1 cellular context compared by ENCODE assay signal in the genomic region with DNA sequence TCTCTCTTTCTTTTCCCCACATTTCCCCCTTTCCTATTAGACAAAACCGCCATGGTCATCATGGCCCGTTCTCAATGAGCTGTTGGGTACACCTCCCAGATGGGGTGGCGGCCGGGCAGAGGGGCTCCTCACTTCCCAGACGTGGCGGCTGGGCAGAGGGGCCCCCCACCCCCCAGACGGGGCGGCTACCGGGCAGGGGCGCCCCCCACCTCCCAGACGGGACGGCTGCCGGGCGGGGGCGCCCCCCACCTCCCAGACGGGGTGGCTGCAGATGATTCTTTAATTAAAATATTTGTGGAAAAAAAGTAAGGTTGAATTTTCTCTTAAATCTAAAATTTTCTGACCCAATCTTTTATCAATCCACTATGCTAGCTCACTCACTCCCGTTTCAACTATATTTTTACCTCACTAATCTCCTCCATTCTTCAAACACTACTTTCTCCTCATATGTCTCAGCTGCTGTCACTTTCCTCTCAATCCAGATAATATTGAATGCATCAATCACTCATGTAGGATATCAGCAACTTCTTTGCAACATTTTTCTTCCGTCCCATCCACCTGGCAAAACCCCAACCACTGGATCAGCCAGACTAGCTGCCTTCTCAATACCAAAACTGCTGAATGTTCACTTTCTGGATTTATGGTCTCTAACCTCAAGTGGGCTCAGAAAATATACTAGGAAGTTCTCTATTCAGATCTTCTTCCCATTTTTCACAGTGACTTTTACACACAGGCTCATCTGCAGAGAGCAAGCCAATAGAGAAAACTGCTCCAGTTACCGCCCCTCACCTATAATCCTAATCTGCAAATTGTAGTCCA.
A peak's percentile ranks its signal among the peaks of the same experiment; 100 is the strongest.
TF ChIP-seq lines count a peak whose summit lies in the region.

No MANE protein-coding gene starts in this region.

TF ChIP-seq in K562, 482 proteins besides CTCF, POLR2A, EP300 and RAD21 (continued from another document and continues in another):
- TF ChIP-seq POLR3A (IDR thresholded peaks at IDR 0.05; ENCODE audit: borderline replicate concordance, extremely low read depth, insufficient read depth, insufficient read length) (no peak), MYNN (IDR thresholded peaks at IDR 0.05) (no peak), MYNN (CRISPR knock-in tag; IDR thresholded peaks at IDR 0.05) (no peak), TAF15 (IDR thresholded peaks at IDR 0.05; ENCODE audit: low read depth, low read length) (no peak), RBM17 (IDR thresholded peaks at IDR 0.05; ENCODE audit: borderline replicate concordance, low read depth, low read length) (no peak), CBX2 (IDR thresholded peaks at IDR 0.05; ENCODE audit: insufficient read depth, low read length, poor library complexity, severe bottlenecking) (no peak), JUND (IDR thresholded peaks at IDR 0.05; ENCODE audit: borderline replicate concordance, low read depth, low read length) (no peak), JUND (tag; IDR thresholded peaks at IDR 0.05; ENCODE audit: borderline replicate concordance, low read depth, low read length) (no peak), MXI1 (IDR thresholded peaks at IDR 0.05; ENCODE audit: low read depth, low read length) (no peak), NFIC (IDR thresholded peaks at IDR 0.05) (0 out of 2 replicates have a peak, but pooled peaks have one; percentile 15), SMAD4 (CRISPR knock-in tag; conservative IDR thresholded peaks at IDR 0.05) (0 out of 2 replicates have a peak, but pooled peaks have one; percentile 4), GABPB1 (CRISPR knock-in tag; IDR thresholded peaks at IDR 0.05) (no peak), HDGF (IDR thresholded peaks at IDR 0.05) (no peak), ZNF184 (CRISPR knock-in tag; IDR thresholded peaks at IDR 0.05) (no peak), SRSF1 (IDR thresholded peaks at IDR 0.05; ENCODE audit: low read depth, low read length) (no peak), PHB (CRISPR knock-in tag; IDR thresholded peaks at IDR 0.05) (no peak), PRMT5 (CRISPR knock-in tag; IDR thresholded peaks at IDR 0.05) (no peak), SRSF9 (IDR thresholded peaks at IDR 0.05; ENCODE audit: borderline replicate concordance, low read depth, low read length) (no peak), ZNF780A (CRISPR knock-in tag; IDR thresholded peaks at IDR 0.05) (no peak), LEF1 (IDR thresholded peaks at IDR 0.05) (no peak)
- TF ChIP-seq, protein P1, sequence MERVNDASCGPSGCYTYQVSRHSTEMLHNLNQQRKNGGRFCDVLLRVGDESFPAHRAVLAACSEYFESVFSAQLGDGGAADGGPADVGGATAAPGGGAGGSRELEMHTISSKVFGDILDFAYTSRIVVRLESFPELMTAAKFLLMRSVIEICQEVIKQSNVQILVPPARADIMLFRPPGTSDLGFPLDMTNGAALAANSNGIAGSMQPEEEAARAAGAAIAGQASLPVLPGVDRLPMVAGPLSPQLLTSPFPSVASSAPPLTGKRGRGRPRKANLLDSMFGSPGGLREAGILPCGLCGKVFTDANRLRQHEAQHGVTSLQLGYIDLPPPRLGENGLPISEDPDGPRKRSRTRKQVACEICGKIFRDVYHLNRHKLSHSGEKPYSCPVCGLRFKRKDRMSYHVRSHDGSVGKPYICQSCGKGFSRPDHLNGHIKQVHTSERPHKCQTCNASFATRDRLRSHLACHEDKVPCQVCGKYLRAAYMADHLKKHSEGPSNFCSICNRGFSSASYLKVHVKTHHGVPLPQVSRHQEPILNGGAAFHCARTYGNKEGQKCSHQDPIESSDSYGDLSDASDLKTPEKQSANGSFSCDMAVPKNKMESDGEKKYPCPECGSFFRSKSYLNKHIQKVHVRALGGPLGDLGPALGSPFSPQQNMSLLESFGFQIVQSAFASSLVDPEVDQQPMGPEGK (CRISPR knock-in tag; IDR thresholded peaks at IDR 0.05; ENCODE audit: borderline replicate concordance): no peak
- TF ChIP-seq, protein P2, sequence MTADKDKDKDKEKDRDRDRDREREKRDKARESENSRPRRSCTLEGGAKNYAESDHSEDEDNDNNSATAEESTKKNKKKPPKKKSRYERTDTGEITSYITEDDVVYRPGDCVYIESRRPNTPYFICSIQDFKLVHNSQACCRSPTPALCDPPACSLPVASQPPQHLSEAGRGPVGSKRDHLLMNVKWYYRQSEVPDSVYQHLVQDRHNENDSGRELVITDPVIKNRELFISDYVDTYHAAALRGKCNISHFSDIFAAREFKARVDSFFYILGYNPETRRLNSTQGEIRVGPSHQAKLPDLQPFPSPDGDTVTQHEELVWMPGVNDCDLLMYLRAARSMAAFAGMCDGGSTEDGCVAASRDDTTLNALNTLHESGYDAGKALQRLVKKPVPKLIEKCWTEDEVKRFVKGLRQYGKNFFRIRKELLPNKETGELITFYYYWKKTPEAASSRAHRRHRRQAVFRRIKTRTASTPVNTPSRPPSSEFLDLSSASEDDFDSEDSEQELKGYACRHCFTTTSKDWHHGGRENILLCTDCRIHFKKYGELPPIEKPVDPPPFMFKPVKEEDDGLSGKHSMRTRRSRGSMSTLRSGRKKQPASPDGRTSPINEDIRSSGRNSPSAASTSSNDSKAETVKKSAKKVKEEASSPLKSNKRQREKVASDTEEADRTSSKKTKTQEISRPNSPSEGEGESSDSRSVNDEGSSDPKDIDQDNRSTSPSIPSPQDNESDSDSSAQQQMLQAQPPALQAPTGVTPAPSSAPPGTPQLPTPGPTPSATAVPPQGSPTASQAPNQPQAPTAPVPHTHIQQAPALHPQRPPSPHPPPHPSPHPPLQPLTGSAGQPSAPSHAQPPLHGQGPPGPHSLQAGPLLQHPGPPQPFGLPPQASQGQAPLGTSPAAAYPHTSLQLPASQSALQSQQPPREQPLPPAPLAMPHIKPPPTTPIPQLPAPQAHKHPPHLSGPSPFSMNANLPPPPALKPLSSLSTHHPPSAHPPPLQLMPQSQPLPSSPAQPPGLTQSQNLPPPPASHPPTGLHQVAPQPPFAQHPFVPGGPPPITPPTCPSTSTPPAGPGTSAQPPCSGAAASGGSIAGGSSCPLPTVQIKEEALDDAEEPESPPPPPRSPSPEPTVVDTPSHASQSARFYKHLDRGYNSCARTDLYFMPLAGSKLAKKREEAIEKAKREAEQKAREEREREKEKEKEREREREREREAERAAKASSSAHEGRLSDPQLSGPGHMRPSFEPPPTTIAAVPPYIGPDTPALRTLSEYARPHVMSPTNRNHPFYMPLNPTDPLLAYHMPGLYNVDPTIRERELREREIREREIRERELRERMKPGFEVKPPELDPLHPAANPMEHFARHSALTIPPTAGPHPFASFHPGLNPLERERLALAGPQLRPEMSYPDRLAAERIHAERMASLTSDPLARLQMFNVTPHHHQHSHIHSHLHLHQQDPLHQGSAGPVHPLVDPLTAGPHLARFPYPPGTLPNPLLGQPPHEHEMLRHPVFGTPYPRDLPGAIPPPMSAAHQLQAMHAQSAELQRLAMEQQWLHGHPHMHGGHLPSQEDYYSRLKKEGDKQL (CRISPR knock-in tag; IDR thresholded peaks at IDR 0.05; ENCODE audit: borderline replicate concordance): no peak
- TF ChIP-seq, protein P3, sequence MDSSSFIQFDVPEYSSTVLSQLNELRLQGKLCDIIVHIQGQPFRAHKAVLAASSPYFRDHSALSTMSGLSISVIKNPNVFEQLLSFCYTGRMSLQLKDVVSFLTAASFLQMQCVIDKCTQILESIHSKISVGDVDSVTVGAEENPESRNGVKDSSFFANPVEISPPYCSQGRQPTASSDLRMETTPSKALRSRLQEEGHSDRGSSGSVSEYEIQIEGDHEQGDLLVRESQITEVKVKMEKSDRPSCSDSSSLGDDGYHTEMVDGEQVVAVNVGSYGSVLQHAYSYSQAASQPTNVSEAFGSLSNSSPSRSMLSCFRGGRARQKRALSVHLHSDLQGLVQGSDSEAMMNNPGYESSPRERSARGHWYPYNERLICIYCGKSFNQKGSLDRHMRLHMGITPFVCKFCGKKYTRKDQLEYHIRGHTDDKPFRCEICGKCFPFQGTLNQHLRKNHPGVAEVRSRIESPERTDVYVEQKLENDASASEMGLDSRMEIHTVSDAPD (CRISPR knock-in tag; IDR thresholded peaks at IDR 0.05): no peak
- TF ChIP-seq, protein P4, sequence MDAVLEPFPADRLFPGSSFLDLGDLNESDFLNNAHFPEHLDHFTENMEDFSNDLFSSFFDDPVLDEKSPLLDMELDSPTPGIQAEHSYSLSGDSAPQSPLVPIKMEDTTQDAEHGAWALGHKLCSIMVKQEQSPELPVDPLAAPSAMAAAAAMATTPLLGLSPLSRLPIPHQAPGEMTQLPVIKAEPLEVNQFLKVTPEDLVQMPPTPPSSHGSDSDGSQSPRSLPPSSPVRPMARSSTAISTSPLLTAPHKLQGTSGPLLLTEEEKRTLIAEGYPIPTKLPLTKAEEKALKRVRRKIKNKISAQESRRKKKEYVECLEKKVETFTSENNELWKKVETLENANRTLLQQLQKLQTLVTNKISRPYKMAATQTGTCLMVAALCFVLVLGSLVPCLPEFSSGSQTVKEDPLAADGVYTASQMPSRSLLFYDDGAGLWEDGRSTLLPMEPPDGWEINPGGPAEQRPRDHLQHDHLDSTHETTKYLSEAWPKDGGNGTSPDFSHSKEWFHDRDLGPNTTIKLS (IDR thresholded peaks at IDR 0.05; ENCODE audit: borderline replicate concordance, low read depth): no peak
- TF ChIP-seq, protein P5, sequence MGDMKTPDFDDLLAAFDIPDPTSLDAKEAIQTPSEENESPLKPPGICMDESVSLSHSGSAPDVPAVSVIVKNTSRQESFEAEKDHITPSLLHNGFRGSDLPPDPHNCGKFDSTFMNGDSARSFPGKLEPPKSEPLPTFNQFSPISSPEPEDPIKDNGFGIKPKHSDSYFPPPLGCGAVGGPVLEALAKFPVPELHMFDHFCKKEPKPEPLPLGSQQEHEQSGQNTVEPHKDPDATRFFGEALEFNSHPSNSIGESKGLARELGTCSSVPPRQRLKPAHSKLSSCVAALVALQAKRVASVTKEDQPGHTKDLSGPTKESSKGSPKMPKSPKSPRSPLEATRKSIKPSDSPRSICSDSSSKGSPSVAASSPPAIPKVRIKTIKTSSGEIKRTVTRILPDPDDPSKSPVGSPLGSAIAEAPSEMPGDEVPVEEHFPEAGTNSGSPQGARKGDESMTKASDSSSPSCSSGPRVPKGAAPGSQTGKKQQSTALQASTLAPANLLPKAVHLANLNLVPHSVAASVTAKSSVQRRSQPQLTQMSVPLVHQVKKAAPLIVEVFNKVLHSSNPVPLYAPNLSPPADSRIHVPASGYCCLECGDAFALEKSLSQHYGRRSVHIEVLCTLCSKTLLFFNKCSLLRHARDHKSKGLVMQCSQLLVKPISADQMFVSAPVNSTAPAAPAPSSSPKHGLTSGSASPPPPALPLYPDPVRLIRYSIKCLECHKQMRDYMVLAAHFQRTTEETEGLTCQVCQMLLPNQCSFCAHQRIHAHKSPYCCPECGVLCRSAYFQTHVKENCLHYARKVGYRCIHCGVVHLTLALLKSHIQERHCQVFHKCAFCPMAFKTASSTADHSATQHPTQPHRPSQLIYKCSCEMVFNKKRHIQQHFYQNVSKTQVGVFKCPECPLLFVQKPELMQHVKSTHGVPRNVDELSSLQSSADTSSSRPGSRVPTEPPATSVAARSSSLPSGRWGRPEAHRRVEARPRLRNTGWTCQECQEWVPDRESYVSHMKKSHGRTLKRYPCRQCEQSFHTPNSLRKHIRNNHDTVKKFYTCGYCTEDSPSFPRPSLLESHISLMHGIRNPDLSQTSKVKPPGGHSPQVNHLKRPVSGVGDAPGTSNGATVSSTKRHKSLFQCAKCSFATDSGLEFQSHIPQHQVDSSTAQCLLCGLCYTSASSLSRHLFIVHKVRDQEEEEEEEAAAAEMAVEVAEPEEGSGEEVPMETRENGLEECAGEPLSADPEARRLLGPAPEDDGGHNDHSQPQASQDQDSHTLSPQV (IDR thresholded peaks at IDR 0.05): peak; percentile 43; the same call in 1 of the 2 replicates
- TF ChIP-seq, protein P6, sequence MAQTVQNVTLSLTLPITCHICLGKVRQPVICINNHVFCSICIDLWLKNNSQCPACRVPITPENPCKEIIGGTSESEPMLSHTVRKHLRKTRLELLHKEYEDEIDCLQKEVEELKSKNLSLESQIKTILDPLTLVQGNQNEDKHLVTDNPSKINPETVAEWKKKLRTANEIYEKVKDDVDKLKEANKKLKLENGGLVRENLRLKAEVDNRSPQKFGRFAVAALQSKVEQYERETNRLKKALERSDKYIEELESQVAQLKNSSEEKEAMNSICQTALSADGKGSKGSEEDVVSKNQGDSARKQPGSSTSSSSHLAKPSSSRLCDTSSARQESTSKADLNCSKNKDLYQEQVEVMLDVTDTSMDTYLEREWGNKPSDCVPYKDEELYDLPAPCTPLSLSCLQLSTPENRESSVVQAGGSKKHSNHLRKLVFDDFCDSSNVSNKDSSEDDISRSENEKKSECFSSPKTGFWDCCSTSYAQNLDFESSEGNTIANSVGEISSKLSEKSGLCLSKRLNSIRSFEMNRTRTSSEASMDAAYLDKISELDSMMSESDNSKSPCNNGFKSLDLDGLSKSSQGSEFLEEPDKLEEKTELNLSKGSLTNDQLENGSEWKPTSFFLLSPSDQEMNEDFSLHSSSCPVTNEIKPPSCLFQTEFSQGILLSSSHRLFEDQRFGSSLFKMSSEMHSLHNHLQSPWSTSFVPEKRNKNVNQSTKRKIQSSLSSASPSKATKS (CRISPR knock-in tag; IDR thresholded peaks at IDR 0.05): no peak
- TF ChIP-seq, protein P7, sequence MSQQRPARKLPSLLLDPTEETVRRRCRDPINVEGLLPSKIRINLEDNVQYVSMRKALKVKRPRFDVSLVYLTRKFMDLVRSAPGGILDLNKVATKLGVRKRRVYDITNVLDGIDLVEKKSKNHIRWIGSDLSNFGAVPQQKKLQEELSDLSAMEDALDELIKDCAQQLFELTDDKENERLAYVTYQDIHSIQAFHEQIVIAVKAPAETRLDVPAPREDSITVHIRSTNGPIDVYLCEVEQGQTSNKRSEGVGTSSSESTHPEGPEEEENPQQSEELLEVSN (IDR thresholded peaks at IDR 0.05; ENCODE audit: borderline replicate concordance in 1 of 2, extremely low read depth in 1 of 2, insufficient read depth in 1 of 2, insufficient read length in 1 of 2, low read depth in 1 of 2, low read length in 1 of 2, poor library complexity in 1 of 2, severe bottlenecking in 1 of 2): no peak
- TF ChIP-seq, protein P8, sequence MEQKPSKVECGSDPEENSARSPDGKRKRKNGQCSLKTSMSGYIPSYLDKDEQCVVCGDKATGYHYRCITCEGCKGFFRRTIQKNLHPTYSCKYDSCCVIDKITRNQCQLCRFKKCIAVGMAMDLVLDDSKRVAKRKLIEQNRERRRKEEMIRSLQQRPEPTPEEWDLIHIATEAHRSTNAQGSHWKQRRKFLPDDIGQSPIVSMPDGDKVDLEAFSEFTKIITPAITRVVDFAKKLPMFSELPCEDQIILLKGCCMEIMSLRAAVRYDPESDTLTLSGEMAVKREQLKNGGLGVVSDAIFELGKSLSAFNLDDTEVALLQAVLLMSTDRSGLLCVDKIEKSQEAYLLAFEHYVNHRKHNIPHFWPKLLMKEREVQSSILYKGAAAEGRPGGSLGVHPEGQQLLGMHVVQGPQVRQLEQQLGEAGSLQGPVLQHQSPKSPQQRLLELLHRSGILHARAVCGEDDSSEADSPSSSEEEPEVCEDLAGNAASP (IDR thresholded peaks at IDR 0.05): no peak
- TF ChIP-seq, protein P9, sequence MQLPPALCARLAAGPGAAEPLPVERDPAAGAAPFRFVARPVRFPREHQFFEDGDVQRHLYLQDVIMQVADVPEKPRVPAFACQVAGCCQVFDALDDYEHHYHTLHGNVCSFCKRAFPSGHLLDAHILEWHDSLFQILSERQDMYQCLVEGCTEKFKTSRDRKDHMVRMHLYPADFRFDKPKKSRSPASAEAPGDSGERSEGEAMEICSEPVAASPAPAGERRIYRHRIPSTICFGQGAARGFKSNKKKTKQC (CRISPR knock-in tag; IDR thresholded peaks at IDR 0.05): no peak
- TF ChIP-seq, protein P10, sequence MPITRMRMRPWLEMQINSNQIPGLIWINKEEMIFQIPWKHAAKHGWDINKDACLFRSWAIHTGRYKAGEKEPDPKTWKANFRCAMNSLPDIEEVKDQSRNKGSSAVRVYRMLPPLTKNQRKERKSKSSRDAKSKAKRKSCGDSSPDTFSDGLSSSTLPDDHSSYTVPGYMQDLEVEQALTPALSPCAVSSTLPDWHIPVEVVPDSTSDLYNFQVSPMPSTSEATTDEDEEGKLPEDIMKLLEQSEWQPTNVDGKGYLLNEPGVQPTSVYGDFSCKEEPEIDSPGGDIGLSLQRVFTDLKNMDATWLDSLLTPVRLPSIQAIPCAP (CRISPR knock-in tag; IDR thresholded peaks at IDR 0.05; ENCODE audit: borderline replicate concordance): no peak
